ENCODE assay signal across 8 cellular contexts in genomic region chr13:99982021-99982740, GRCh38. TPM values are rescaled to one million over a fixed set of nuclear protein-coding genes. Genes with fewer than 3 reads are reported as not detected.
DNase-seq lines count a peak whose midpoint lies in the region; TF ChIP-seq lines count a peak whose summit lies in the region.

No MANE protein-coding gene starts in this region.

- H3K9ac ChIP-seq in H9 (ENCODE audit: extremely low read depth, insufficient read length, low read length) (peak overlapping the region; percentile 84), Karpas-422 (ENCODE audit: low read length) (no peak overlapping the region)

- H2BK120ac ChIP-seq in H9 (ENCODE audit: low read depth, low read length, poor library complexity, severe bottlenecking), result no peak overlapping the region

- no peaks in the 10 kb centered on the region for H3K36me3 ChIP-seq in prostate gland
- H3K36me3 ChIP-seq in Karpas-422 (ENCODE audit: insufficient read depth, low read length), result no peaks in the 10 kb centered on the region

- WGBS in H9 (ENCODE audit: extremely low coverage, insufficient read length, low lambda C conversion rate), result no CpG with 5 or more reads among the region's 101 CpGs
- WGBS in prostate gland, result 1% methylated on average over 44 of the region's 101 CpGs

- H3K9me3 ChIP-seq in H9 (ENCODE audit: control insufficient read depth, low read depth, low read length), result no peaks in the 10 kb centered on the region
- no peaks in the 10 kb centered on the region for H3K9me3 ChIP-seq in prostate gland
- no peaks in the 10 kb centered on the region for H3K9me3 ChIP-seq in Karpas-422 (ENCODE audit: low read length)

- peaks cover 26 to 29% of the 10 kb centered on the region in 2 experiments for H3K9me3 Mint-ChIP-seq in H9

- no peak overlapping the region for H3K4ac ChIP-seq in H9 (ENCODE audit: low read depth, low read length)

- H3K18ac ChIP-seq in H9 (ENCODE audit: insufficient read length, low read depth, low read length), result no peak overlapping the region

- H3K4me2 ChIP-seq in H9 (ENCODE audit: insufficient read depth, insufficient read length, low read length), result peak overlapping the region; percentile 86
- no peak overlapping the region for H3K4me2 ChIP-seq in Karpas-422 (ENCODE audit: low read depth, low read length, poor library complexity, severe bottlenecking)

- H3K27me3 ChIP-seq in H9 (ENCODE audit: insufficient read depth, low read length) (peaks cover 12% of the 10 kb centered on the region; the same call in 1 of the 2 replicates), prostate gland (replicated peaks; ENCODE audit: insufficient read depth) (peaks cover 59% of the 10 kb centered on the region), Karpas-422 (ENCODE audit: low read length) (no peaks in the 10 kb centered on the region)

- no peaks in the 10 kb centered on the region for H3K9me2 ChIP-seq in Karpas-422 (replicated peaks; ENCODE audit: insufficient read depth, low read length)

- peaks cover 30 to 38% of the 10 kb centered on the region in 2 experiments for H3K4me1 Mint-ChIP-seq in H9

- no peak overlapping the region for H3K23ac ChIP-seq in H9 (ENCODE audit: insufficient read length, low read depth, low read length)

- H2BK12ac ChIP-seq in H9 (ENCODE audit: insufficient read length, low read depth, low read length), result no peak overlapping the region

- intact Hi-C loops in prostate gland (cut with DNase I), result no loop called here

- no peak overlapping the region; the same call in 1 of the 2 replicates for H2BK15ac ChIP-seq in H9 (ENCODE audit: low read depth, low read length)

- no peak for DNase-seq in H9
- peak; percentile 22 for DNase-seq in RKO (ENCODE audit: low spot score)
- DNase-seq in erythroblast (lab: John Stamatoyannopoulos, UW), result peak; percentile 35 to 54
- DNase-seq in prostate gland (ENCODE audit: low spot score), result no peak
- DNase-seq in NAMALWA (ENCODE audit: low spot score), result no peak
- no peak for DNase-seq in NCI-H2227 treated with DMSO at 0.1 percent for 48 hours (lab: John Stamatoyannopoulos, UW)
- no peak for DNase-seq in Karpas-422
- no peak for DNase-seq in SKM-1 treated with dmso at 0.1 percent for 144 hours (lab: John Stamatoyannopoulos, UW; ENCODE audit: unreplicated experiment)

- H4K20me1 ChIP-seq in H9 (ENCODE audit: control insufficient read depth, insufficient read depth, insufficient read length) (no peaks in the 10 kb centered on the region), Karpas-422 (ENCODE audit: insufficient read depth, low read depth, low read length) (no peaks in the 10 kb centered on the region)

- TF ChIP-seq POLR2A in erythroblast (IDR thresholded peaks at IDR 0.05; ENCODE audit: low read length) (no peak), prostate gland (IDR thresholded peaks at IDR 0.05) (no peak)

- H3K79me2 ChIP-seq in H9 (ENCODE audit: insufficient read depth, low read length) (peaks cover 25% of the 10 kb centered on the region), Karpas-422 (ENCODE audit: low read length) (no peaks in the 10 kb centered on the region)

- no peak overlapping the region for H3K56ac ChIP-seq in H9 (ENCODE audit: insufficient read length, low read depth, low read length)

- H3T11ph ChIP-seq in H9 (ENCODE audit: low read length), result no peak overlapping the region

- TF ChIP-seq CTCF in H9 (conservative IDR thresholded peaks at IDR 0.05) (no peak), prostate gland (IDR thresholded peaks at IDR 0.05) (no peak)

- peaks cover 50% of the 10 kb centered on the region for H3K23me2 ChIP-seq in H9 (ENCODE audit: insufficient read length, low read depth, low read length, poor library complexity, severe bottlenecking)

- H2AFZ ChIP-seq in H9 (ENCODE audit: low read length) (no peak overlapping the region), Karpas-422 (ENCODE audit: low read length) (no peak overlapping the region)

- H3K27ac ChIP-seq in H9 (ENCODE audit: insufficient read length, low read depth, low read length) (no peak overlapping the region), prostate gland (no peak overlapping the region), Karpas-422 (ENCODE audit: low read length) (no peak overlapping the region)

- H2BK5ac ChIP-seq in H9 (ENCODE audit: insufficient read length, low read length), result no peak overlapping the region

- peaks cover 38 to 45% (median 44%) of the 10 kb centered on the region in 3 experiments for H3K36me3 Mint-ChIP-seq in H9 (ENCODE audit: insufficient read depth in 1 of 3, low read depth in 3 of 3)

- H3K4me3 Mint-ChIP-seq in H9, result peak overlapping the region; percentile 94 to 98

- H4K8ac ChIP-seq in H9 (replicated peaks; ENCODE audit: insufficient read length, low read depth, low read length), result no peak overlapping the region

- H3K4me3 ChIP-seq in prostate gland (peak overlapping the region; percentile 22 to 45), Karpas-422 (ENCODE audit: low read length) (no peak overlapping the region)

- H3K27me3 Mint-ChIP-seq in H9 (ENCODE audit: low read depth), result peaks cover 35% of the 10 kb centered on the region

- peak overlapping the region; percentile 68; the same call in 1 of the 2 replicates for H3K14ac ChIP-seq in H9 (ENCODE audit: insufficient read depth, low read length)

- H4K91ac ChIP-seq in H9 (ENCODE audit: insufficient read length, low read depth, low read length), result no peak overlapping the region

- H3K79me1 ChIP-seq in H9 (ENCODE audit: insufficient read depth, low read depth, low read length, poor library complexity, severe bottlenecking), result peaks cover 3% of the 10 kb centered on the region

- H3K4me1 ChIP-seq in H9 (ENCODE audit: insufficient read depth, low read length), result peaks cover 5% of the 10 kb centered on the region
- H3K4me1 ChIP-seq in prostate gland (replicated peaks), result peaks cover 11% of the 10 kb centered on the region
- peaks cover 5% of the 10 kb centered on the region for H3K4me1 ChIP-seq in Karpas-422 (ENCODE audit: low read length)

- H3K27ac Mint-ChIP-seq in H9, result peak overlapping the region; percentile 57 to 97 (median 97); a peak in 4 of 7 replicates

- no peak overlapping the region for H2AK5ac ChIP-seq in H9 (ENCODE audit: insufficient read length, low read length)

- H4K5ac ChIP-seq in H9 (ENCODE audit: insufficient read length, low read depth, low read length), result no peak overlapping the region

- no peak overlapping the region for H2BK20ac ChIP-seq in H9 (ENCODE audit: low read depth, low read length, poor library complexity, severe bottlenecking)

RNA-seq across cellular contexts. Expression of gene ZIC2, which starts 0.6 kb away (rescaled TPM):
- total RNA-seq in H9 (2021) (426 and 454 TPM in 2 replicates), prostate gland (under 1 TPM; 0.05 to 0.51 TPM)
- not detected in 2 replicates for total RNA-seq in Karpas-422 (2014; rRNA removed; shearing (Covaris generic); ENCODE audit: low replicate concordance)

RNA-seq across cellular contexts. Expression of gene ZIC5, which starts 10.6 kb away (rescaled TPM):
- 51.9 and 52.6 TPM in 2 replicates for total RNA-seq in H9 (2021)
- under 1 TPM; 0.09 to 0.45 TPM for total RNA-seq in prostate gland
- not detected in 2 replicates for total RNA-seq in Karpas-422 (2014; rRNA removed; shearing (Covaris generic); ENCODE audit: low replicate concordance)

Comparison
In these comparisons a context has a peak if more than half of its experiments do, and no peak if none do; other contexts are left out.
1. DNase-seq: peak in RKO (single experiment) and erythroblast (2 of 2); none in H9 (single experiment), prostate gland (single experiment), NAMALWA (single experiment), NCI-H2227 treated with DMSO at 0.1 percent for 48 hours (single experiment), Karpas-422 (single experiment) and SKM-1 treated with dmso at 0.1 percent for 144 hours (single experiment).
2. RNA of gene ZIC2, which starts 0.6 kb away (total RNA-seq): 426 to 454 TPM in H9; 0.05 to 0.51 TPM in prostate gland and not detected in Karpas-422; every median in the first group is over 100 times any median in the second.
3. RNA of gene ZIC5, which starts 10.6 kb away (total RNA-seq): 51.9 to 52.6 TPM in H9; 0.09 to 0.45 TPM in prostate gland and not detected in Karpas-422; every median in the first group is over 10 times any median in the second.